ENCODE assay signal across 1 cellular context in the genomic region with DNA sequence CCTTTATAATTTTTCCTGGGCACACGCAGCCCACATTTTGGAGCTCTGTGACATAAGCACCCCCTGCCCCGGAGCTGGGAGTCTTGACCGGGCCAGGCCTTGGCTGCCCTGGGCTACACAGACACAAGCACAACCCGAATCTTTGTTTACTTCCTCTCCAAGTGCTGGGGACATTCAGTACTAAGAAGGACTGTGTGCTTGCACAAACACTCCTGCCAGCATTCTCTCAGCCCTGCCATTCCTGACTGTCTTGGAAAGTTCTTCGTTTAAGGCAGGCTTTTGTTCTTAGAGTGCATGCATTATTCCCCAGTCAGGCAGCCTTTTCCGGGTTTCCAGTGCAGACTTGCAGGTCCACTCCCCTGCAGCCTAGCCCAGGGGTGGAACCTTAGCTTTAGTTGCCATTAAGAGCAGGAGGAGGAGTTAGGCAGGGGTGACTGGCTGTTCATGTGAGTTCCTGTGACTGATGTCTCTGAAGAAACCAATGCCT.
TF ChIP-seq lines count a peak whose summit lies in the region.

No MANE protein-coding gene starts in this region.

TF ChIP-seq in K562, 482 proteins besides CTCF, POLR2A, EP300 and RAD21 (continued from another document and continues in another):
- TF ChIP-seq ETV1 (tag; conservative IDR thresholded peaks at IDR 0.05; ENCODE audit: low read depth) (0 out of 2 replicates have a peak, but pooled peaks have one; percentile 24), ELF1 (tag; IDR thresholded peaks at IDR 0.05) (peak; percentile 80), E2F3 (CRISPR knock-in tag; IDR thresholded peaks at IDR 0.05) (0 out of 2 replicates have a peak, but pooled peaks have one; percentile 36), FOXP1 (CRISPR knock-in tag; IDR thresholded peaks at IDR 0.05) (no peak), HLTF (IDR thresholded peaks at IDR 0.05) (no peak), TAF9B (IDR thresholded peaks at IDR 0.05; ENCODE audit: partially characterized antibody) (no peak), SAP30 (IDR thresholded peaks at IDR 0.05; ENCODE audit: borderline replicate concordance, insufficient read depth, low read depth, low read length, poor library complexity, severe bottlenecking) (peak; percentile 23), ZFX (CRISPR knock-in tag; IDR thresholded peaks at IDR 0.05) (peak; percentile 54), GABPA (tag; conservative IDR thresholded peaks at IDR 0.05; ENCODE audit: low read depth) (peak; percentile 44; the same call in 1 of the 2 replicates), NR4A1 (CRISPR knock-in tag; IDR thresholded peaks at IDR 0.05) (0 out of 2 replicates have a peak, but pooled peaks have one; percentile 30), NR4A1 (tag; IDR thresholded peaks at IDR 0.05) (no peak; the same call in 1 of the 2 replicates), ELF4 (CRISPR knock-in tag; IDR thresholded peaks at IDR 0.05) (peak; percentile 67; the same call in 1 of the 2 replicates), NBN (IDR thresholded peaks at IDR 0.05; ENCODE audit: low read depth) (peak; percentile 33; the same call in 1 of the 2 replicates), FOXK2 (conservative IDR thresholded peaks at IDR 0.05 in 1 of 2, IDR thresholded peaks at IDR 0.05 in 1 of 2; ENCODE audit: low read depth in 2 of 2) (peak; percentile 88 to 90), RBM25 (IDR thresholded peaks at IDR 0.05; ENCODE audit: low read depth, low read length, severe bottlenecking) (no peak)
- TF ChIP-seq, protein P1, sequence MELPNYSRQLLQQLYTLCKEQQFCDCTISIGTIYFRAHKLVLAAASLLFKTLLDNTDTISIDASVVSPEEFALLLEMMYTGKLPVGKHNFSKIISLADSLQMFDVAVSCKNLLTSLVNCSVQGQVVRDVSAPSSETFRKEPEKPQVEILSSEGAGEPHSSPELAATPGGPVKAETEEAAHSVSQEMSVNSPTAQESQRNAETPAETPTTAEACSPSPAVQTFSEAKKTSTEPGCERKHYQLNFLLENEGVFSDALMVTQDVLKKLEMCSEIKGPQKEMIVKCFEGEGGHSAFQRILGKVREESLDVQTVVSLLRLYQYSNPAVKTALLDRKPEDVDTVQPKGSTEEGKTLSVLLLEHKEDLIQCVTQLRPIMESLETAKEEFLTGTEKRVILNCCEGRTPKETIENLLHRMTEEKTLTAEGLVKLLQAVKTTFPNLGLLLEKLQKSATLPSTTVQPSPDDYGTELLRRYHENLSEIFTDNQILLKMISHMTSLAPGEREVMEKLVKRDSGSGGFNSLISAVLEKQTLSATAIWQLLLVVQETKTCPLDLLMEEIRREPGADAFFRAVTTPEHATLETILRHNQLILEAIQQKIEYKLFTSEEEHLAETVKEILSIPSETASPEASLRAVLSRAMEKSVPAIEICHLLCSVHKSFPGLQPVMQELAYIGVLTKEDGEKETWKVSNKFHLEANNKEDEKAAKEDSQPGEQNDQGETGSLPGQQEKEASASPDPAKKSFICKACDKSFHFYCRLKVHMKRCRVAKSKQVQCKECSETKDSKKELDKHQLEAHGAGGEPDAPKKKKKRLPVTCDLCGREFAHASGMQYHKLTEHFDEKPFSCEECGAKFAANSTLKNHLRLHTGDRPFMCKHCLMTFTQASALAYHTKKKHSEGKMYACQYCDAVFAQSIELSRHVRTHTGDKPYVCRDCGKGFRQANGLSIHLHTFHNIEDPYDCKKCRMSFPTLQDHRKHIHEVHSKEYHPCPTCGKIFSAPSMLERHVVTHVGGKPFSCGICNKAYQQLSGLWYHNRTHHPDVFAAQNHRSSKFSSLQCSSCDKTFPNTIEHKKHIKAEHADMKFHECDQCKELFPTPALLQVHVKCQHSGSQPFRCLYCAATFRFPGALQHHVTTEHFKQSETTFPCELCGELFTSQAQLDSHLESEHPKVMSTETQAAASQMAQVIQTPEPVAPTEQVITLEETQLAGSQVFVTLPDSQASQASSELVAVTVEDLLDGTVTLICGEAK (IDR thresholded peaks at IDR 0.05), result peak; percentile 68
- TF ChIP-seq, protein P1 (CRISPR knock-in tag; IDR thresholded peaks at IDR 0.05), result no peak
- TF ChIP-seq, protein P2, sequence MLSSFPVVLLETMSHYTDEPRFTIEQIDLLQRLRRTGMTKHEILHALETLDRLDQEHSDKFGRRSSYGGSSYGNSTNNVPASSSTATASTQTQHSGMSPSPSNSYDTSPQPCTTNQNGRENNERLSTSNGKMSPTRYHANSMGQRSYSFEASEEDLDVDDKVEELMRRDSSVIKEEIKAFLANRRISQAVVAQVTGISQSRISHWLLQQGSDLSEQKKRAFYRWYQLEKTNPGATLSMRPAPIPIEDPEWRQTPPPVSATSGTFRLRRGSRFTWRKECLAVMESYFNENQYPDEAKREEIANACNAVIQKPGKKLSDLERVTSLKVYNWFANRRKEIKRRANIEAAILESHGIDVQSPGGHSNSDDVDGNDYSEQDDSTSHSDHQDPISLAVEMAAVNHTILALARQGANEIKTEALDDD (IDR thresholded peaks at IDR 0.05), result peak; percentile 74
- TF ChIP-seq, protein P3, sequence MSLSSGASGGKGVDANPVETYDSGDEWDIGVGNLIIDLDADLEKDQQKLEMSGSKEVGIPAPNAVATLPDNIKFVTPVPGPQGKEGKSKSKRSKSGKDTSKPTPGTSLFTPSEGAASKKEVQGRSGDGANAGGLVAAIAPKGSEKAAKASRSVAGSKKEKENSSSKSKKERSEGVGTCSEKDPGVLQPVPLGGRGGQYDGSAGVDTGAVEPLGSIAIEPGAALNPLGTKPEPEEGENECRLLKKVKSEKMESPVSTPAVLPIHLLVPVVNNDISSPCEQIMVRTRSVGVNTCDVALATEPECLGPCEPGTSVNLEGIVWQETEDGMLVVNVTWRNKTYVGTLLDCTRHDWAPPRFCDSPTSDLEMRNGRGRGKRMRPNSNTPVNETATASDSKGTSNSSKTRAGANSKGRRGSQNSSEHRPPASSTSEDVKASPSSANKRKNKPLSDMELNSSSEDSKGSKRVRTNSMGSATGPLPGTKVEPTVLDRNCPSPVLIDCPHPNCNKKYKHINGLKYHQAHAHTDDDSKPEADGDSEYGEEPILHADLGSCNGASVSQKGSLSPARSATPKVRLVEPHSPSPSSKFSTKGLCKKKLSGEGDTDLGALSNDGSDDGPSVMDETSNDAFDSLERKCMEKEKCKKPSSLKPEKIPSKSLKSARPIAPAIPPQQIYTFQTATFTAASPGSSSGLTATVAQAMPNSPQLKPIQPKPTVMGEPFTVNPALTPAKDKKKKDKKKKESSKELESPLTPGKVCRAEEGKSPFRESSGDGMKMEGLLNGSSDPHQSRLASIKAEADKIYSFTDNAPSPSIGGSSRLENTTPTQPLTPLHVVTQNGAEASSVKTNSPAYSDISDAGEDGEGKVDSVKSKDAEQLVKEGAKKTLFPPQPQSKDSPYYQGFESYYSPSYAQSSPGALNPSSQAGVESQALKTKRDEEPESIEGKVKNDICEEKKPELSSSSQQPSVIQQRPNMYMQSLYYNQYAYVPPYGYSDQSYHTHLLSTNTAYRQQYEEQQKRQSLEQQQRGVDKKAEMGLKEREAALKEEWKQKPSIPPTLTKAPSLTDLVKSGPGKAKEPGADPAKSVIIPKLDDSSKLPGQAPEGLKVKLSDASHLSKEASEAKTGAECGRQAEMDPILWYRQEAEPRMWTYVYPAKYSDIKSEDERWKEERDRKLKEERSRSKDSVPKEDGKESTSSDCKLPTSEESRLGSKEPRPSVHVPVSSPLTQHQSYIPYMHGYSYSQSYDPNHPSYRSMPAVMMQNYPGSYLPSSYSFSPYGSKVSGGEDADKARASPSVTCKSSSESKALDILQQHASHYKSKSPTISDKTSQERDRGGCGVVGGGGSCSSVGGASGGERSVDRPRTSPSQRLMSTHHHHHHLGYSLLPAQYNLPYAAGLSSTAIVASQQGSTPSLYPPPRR (CRISPR knock-in tag; IDR thresholded peaks at IDR 0.05; ENCODE audit: borderline replicate concordance), result no peak
- TF ChIP-seq, protein P4, sequence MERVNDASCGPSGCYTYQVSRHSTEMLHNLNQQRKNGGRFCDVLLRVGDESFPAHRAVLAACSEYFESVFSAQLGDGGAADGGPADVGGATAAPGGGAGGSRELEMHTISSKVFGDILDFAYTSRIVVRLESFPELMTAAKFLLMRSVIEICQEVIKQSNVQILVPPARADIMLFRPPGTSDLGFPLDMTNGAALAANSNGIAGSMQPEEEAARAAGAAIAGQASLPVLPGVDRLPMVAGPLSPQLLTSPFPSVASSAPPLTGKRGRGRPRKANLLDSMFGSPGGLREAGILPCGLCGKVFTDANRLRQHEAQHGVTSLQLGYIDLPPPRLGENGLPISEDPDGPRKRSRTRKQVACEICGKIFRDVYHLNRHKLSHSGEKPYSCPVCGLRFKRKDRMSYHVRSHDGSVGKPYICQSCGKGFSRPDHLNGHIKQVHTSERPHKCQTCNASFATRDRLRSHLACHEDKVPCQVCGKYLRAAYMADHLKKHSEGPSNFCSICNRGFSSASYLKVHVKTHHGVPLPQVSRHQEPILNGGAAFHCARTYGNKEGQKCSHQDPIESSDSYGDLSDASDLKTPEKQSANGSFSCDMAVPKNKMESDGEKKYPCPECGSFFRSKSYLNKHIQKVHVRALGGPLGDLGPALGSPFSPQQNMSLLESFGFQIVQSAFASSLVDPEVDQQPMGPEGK (CRISPR knock-in tag; IDR thresholded peaks at IDR 0.05; ENCODE audit: borderline replicate concordance), result no peak
- TF ChIP-seq, protein P5, sequence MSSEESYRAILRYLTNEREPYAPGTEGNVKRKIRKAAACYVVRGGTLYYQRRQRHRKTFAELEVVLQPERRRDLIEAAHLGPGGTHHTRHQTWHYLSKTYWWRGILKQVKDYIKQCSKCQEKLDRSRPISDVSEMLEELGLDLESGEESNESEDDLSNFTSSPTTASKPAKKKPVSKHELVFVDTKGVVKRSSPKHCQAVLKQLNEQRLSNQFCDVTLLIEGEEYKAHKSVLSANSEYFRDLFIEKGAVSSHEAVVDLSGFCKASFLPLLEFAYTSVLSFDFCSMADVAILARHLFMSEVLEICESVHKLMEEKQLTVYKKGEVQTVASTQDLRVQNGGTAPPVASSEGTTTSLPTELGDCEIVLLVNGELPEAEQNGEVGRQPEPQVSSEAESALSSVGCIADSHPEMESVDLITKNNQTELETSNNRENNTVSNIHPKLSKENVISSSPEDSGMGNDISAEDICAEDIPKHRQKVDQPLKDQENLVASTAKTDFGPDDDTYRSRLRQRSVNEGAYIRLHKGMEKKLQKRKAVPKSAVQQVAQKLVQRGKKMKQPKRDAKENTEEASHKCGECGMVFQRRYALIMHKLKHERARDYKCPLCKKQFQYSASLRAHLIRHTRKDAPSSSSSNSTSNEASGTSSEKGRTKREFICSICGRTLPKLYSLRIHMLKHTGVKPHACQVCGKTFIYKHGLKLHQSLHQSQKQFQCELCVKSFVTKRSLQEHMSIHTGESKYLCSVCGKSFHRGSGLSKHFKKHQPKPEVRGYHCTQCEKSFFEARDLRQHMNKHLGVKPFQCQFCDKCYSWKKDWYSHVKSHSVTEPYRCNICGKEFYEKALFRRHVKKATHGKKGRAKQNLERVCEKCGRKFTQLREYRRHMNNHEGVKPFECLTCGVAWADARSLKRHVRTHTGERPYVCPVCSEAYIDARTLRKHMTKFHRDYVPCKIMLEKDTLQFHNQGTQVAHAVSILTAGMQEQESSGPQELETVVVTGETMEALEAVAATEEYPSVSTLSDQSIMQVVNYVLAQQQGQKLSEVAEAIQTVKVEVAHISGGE (CRISPR knock-in tag; IDR thresholded peaks at IDR 0.05), result peak in 1 of 3 experiments; percentile 92; a peak in 2 of 6 replicates
- TF ChIP-seq, protein P6, sequence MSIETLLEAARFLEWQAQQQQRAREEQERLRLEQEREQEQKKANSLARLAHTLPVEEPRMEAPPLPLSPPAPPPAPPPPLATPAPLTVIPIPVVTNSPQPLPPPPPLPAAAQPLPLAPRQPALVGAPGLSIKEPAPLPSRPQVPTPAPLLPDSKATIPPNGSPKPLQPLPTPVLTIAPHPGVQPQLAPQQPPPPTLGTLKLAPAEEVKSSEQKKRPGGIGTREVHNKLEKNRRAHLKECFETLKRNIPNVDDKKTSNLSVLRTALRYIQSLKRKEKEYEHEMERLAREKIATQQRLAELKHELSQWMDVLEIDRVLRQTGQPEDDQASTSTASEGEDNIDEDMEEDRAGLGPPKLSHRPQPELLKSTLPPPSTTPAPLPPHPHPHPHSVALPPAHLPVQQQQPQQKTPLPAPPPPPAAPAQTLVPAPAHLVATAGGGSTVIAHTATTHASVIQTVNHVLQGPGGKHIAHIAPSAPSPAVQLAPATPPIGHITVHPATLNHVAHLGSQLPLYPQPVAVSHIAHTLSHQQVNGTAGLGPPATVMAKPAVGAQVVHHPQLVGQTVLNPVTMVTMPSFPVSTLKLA (conservative IDR thresholded peaks at IDR 0.05), result 0 out of 4 replicates have a peak, but pooled peaks of 1 of the 2 experiments have one; percentile 34
- TF ChIP-seq, protein P7, sequence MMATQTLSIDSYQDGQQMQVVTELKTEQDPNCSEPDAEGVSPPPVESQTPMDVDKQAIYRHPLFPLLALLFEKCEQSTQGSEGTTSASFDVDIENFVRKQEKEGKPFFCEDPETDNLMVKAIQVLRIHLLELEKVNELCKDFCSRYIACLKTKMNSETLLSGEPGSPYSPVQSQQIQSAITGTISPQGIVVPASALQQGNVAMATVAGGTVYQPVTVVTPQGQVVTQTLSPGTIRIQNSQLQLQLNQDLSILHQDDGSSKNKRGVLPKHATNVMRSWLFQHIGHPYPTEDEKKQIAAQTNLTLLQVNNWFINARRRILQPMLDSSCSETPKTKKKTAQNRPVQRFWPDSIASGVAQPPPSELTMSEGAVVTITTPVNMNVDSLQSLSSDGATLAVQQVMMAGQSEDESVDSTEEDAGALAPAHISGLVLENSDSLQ (IDR thresholded peaks at IDR 0.05), result peak; percentile 46; the same call in 1 of the 2 replicates
- TF ChIP-seq, protein P8, sequence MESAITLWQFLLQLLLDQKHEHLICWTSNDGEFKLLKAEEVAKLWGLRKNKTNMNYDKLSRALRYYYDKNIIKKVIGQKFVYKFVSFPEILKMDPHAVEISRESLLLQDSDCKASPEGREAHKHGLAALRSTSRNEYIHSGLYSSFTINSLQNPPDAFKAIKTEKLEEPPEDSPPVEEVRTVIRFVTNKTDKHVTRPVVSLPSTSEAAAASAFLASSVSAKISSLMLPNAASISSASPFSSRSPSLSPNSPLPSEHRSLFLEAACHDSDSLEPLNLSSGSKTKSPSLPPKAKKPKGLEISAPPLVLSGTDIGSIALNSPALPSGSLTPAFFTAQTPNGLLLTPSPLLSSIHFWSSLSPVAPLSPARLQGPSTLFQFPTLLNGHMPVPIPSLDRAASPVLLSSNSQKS (CRISPR knock-in tag; IDR thresholded peaks at IDR 0.05), result no peak
